Comparison of ENCODE assay signal across 19 cellular contexts in the genomic region with DNA sequence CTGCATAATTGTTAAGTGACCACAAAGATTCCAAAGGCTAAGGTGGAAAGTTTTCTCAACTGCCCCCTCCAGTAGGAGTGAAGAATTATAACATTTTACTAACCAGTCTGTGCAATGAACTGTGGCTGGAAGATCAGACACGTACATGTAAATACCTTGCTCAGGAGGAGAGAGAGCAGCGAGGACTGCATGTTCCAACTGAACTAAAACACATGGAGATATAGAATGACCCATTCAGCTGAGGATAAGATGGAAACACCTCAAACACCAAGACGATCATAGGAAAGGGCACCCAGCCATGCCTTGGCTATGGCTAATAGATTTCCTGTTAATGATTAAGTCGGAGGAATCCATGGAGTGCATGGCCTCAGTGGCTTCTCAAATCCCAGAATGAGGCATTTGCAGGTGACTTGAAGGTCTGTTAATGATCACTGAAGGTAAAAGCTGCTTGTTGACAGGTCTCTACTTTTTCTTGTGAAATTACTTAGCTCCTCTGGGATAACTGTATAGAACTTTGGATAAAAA.
DNase-seq lines count a peak whose midpoint lies in the region; ATAC-seq and TF ChIP-seq lines count a peak whose summit lies in the region.
"Had no signal": no experiment of that assay in that cellular context is flagged by ENCODE, and none has a peak within 500 bp of the region (broad histone marks: within the 10 kb centered on the region; RNA-seq: fewer than 3 reads in every experiment).

No MANE protein-coding gene starts in this region.

- DNase-seq in ACHN (peak; percentile 88), Panc1 (ENCODE audit: low read depth, low spot score) (no peak), kidney epithelial cell (ENCODE audit: low read depth) (peak; percentile 96), mucosa of gallbladder (ENCODE audit: low spot score) (peak; percentile 63), MCF 10A (ENCODE audit: unreplicated experiment) (no peak), OCI-M2 (lab: John Stamatoyannopoulos, UW; ENCODE audit: unreplicated experiment) (no peak)
- DNase-seq in activated CD4-positive, alpha-beta memory T cell treated with anti-CD3 and anti-CD28 coated beads for 36 hours, result no peak
- no peak for DNase-seq in NK-92 treated with Interleukin-12 subunit alpha and Interleukin-12 subunit beta, amount 100 ng/mL, for 24 hours (lab: John Stamatoyannopoulos, UW)
- DNase-seq: AML-193; CD4-positive, CD25-positive, alpha-beta regulatory T cell; DND-41; KBM-7; NCI-H1436; NCI-H2081; NCI-H510A; NCI-H82; SHP77 treated with DMSO at 0.1 percent for 48 hours had no signal

- H3K9me3 Mint-ChIP-seq in MCF 10A (ENCODE audit: unreplicated experiment), result no peaks in the 10 kb centered on the region
- H3K9me3 Mint-ChIP-seq in activated CD4-positive, alpha-beta memory T cell treated with anti-CD3 and anti-CD28 coated beads for 36 hours, result peaks cover 1% of the 10 kb centered on the region
- H3K9me3 Mint-ChIP-seq: GM23338 had no signal

- H3K4me1 Mint-ChIP-seq in MCF 10A (ENCODE audit: insufficient read depth, unreplicated experiment), result no peaks in the 10 kb centered on the region
- no peaks in the 10 kb centered on the region for H3K4me1 Mint-ChIP-seq in activated CD4-positive, alpha-beta memory T cell treated with anti-CD3 and anti-CD28 coated beads for 36 hours (ENCODE audit: low read depth)
- H3K4me1 Mint-ChIP-seq: CD4-positive, CD25-positive, alpha-beta regulatory T cell; GM23338 had no signal

- no peak overlapping the region for H3K27ac Mint-ChIP-seq in MCF 10A (ENCODE audit: low read depth, unreplicated experiment)
- H3K27ac Mint-ChIP-seq in activated CD4-positive, alpha-beta memory T cell treated with anti-CD3 and anti-CD28 coated beads for 36 hours, result no peak overlapping the region
- H3K27ac Mint-ChIP-seq: CD4-positive, CD25-positive, alpha-beta regulatory T cell; GM23338 had no signal

- POLR2A ChIA-PET in Panc1 (lab: Charles Lee) (no interaction called here), MCF 10A (lab: Yijun Ruan, JAX) (interaction anchor here (0.6 to 1.5 kb wide), 4 partner anchors 851 to 890 kb away, joined by 3 to 7 read pairs (median 4); a partner anchor contains a TSS)
- POLR2A ChIA-PET in activated CD4-positive, alpha-beta memory T cell treated with anti-CD3 and anti-CD28 coated beads for 36 hours (lab: Charles Lee), result no interaction called here

- H3K4me3 Mint-ChIP-seq in MCF 10A (ENCODE audit: unreplicated experiment), result no peak overlapping the region
- H3K4me3 Mint-ChIP-seq in activated CD4-positive, alpha-beta memory T cell treated with anti-CD3 and anti-CD28 coated beads for 36 hours, result no peak overlapping the region
- H3K4me3 Mint-ChIP-seq: CD4-positive, CD25-positive, alpha-beta regulatory T cell; GM23338 had no signal

- intact Hi-C loops in Panc1 (cut with micrococcal nuclease; ENCODE audit: unreplicated experiment), result no loop called here
- intact Hi-C loops in MCF 10A (cut with micrococcal nuclease), result no loop called here
- intact Hi-C loops in activated CD4-positive, alpha-beta memory T cell treated with anti-CD3 and anti-CD28 coated beads for 36 hours (cut with micrococcal nuclease), result no loop called here

- no peaks in the 10 kb centered on the region for H3K36me3 ChIP-seq in Panc1 (ENCODE audit: control insufficient read depth, insufficient read depth, low read length)
- H3K36me3 ChIP-seq in kidney epithelial cell (ENCODE audit: control insufficient read depth, insufficient read depth, low read length), result no peaks in the 10 kb centered on the region

- CTCF ChIA-PET in Panc1 (lab: Charles Lee), result no interaction called here
- CTCF ChIA-PET in MCF 10A (lab: Yijun Ruan, JAX), result interaction anchor here (0.7 to 1.2 kb wide), 7 partner anchors 8 to 876 kb away, joined by 3 to 4 read pairs (median 4); a partner anchor contains a TSS
- CTCF ChIA-PET in activated CD4-positive, alpha-beta memory T cell treated with anti-CD3 and anti-CD28 coated beads for 36 hours (lab: Charles Lee), result interaction anchor here (0.7 kb wide), 1 partner anchor 15 kb away, joined by 4 read pairs; no protein-coding TSS in a partner anchor

- TF ChIP-seq CTCF in Panc1 (IDR thresholded peaks at IDR 0.05), result no peak
- TF ChIP-seq CTCF in kidney epithelial cell (IDR thresholded peaks at IDR 0.05; ENCODE audit: insufficient read depth, low read length, poor library complexity, severe bottlenecking), result no peak
- TF ChIP-seq CTCF in MCF 10A (IDR thresholded peaks at IDR 0.05; ENCODE audit: unreplicated experiment), result no peak

- H3K27ac ChIP-seq in Panc1 (ENCODE audit: low read length), result peak overlapping the region; percentile 44

- BruUV-seq in Panc1 (replicated peaks; lab: Mats Ljungman, UMichigan), result no TSS peak
- BruUV-seq in MCF 10A (replicated peaks; lab: Mats Ljungman, UMichigan), result no TSS peak

- no peaks in the 10 kb centered on the region for H3K4me1 ChIP-seq in Panc1 (ENCODE audit: control insufficient read depth, insufficient read depth, low read length)

- ATAC-seq in Panc1, result no peak
- ATAC-seq: GM12878, GM23338 had no signal

- in situ Hi-C loops in ACHN (cut with HindIII; ENCODE audit: low pct_ligation_motif_present, low pct_unique_long_range_greater_than_20kb, low sequenced_read_pairs), result no loop called here
- in situ Hi-C loops in Panc1 (cut with HindIII; ENCODE audit: low pct_unique_long_range_greater_than_20kb, low sequenced_read_pairs), result no loop called here

- H3K27me3 ChIP-seq in Panc1 (ENCODE audit: control insufficient read depth, insufficient read depth, low read length), result no peaks in the 10 kb centered on the region
- no peaks in the 10 kb centered on the region for H3K27me3 ChIP-seq in kidney epithelial cell (ENCODE audit: control insufficient read depth, insufficient read depth, low read length)

- H3K9me3 ChIP-seq in Panc1 (ENCODE audit: control insufficient read depth, insufficient read depth, low read depth, low read length), result no peaks in the 10 kb centered on the region

- H3K27me3 Mint-ChIP-seq in MCF 10A (ENCODE audit: insufficient read depth, unreplicated experiment), result no peaks in the 10 kb centered on the region
- no peaks in the 10 kb centered on the region for H3K27me3 Mint-ChIP-seq in activated CD4-positive, alpha-beta memory T cell treated with anti-CD3 and anti-CD28 coated beads for 36 hours
- H3K27me3 Mint-ChIP-seq: CD4-positive, CD25-positive, alpha-beta regulatory T cell had no signal

- H3K4me3 ChIP-seq in Panc1 (ENCODE audit: low read depth in 2 of 2, low read length in 2 of 2) (no peak overlapping the region), kidney epithelial cell (ENCODE audit: low read depth, low read length) (no peak overlapping the region)
- H3K4me3 ChIP-seq: GM12878, GM23338 had no signal

- no peaks in the 10 kb centered on the region for H3K36me3 Mint-ChIP-seq in MCF 10A (ENCODE audit: insufficient read depth, unreplicated experiment)
- H3K36me3 Mint-ChIP-seq in activated CD4-positive, alpha-beta memory T cell treated with anti-CD3 and anti-CD28 coated beads for 36 hours, result no peaks in the 10 kb centered on the region
- H3K36me3 Mint-ChIP-seq: CD4-positive, CD25-positive, alpha-beta regulatory T cell had no signal

Comparison
In these comparisons a context has a peak if more than half of its experiments do, and no peak if none do; other contexts are left out.
1. DNase-seq: peak in ACHN (single experiment), kidney epithelial cell (single experiment) and mucosa of gallbladder (single experiment); none in Panc1 (single experiment), MCF 10A (single experiment), activated CD4-positive, alpha-beta memory T cell treated with anti-CD3 and anti-CD28 coated beads for 36 hours (single experiment), NK-92 treated with Interleukin-12 subunit alpha and Interleukin-12 subunit beta, amount 100 ng/mL, for 24 hours (single experiment) and OCI-M2 (single experiment).